ENCODE assay signal across 8 cellular contexts in genomic region chr3:3179407-3180094, GRCh38. TPM values are rescaled to one million over a fixed set of nuclear protein-coding genes. Genes with fewer than 3 reads are reported as not detected.
DNase-seq lines count a peak whose midpoint lies in the region; TF ChIP-seq lines count a peak whose summit lies in the region.

Gene CRBN, minus strand, starts transcription at chr3:3179691. Its CDS starts 4 bp downstream, at chr3:3179687.

- no peaks in the 10 kb centered on the region for H3K27me3 ChIP-seq in adipocyte (replicated peaks; ENCODE audit: control insufficient read depth, insufficient read depth, low read length)

- H3K36me3 ChIP-seq in adipocyte (ENCODE audit: control insufficient read depth, insufficient read depth, low read length, severe bottlenecking): peaks cover 5% of the 10 kb centered on the region

- intact Hi-C loops in cardiac septum (cut with DNase I) (loop anchor here (2.0 kb wide), 1 partner anchor 53 kb away; the partner anchor contains the start of gene TRNT1), posterior cingulate gyrus (cut with DNase I) (no loop called here)

- H3K9me3 Mint-ChIP-seq in HFFc6 (no peaks in the 10 kb centered on the region), type B pancreatic cell (no peaks in the 10 kb centered on the region)

- H3K4me1 Mint-ChIP-seq in HFFc6 (ENCODE audit: low read depth): peaks cover 25% of the 10 kb centered on the region
- H3K4me1 Mint-ChIP-seq in type B pancreatic cell (ENCODE audit: unreplicated experiment): peaks cover 16% of the 10 kb centered on the region

- TF ChIP-seq CTCF in GM12865 (IDR thresholded peaks at IDR 0.05; ENCODE audit: insufficient read depth, low read depth, low read length, missing control alignments): peak; percentile 98
- TF ChIP-seq CTCF in HFFc6 (IDR thresholded peaks at IDR 0.05): peak; percentile 99
- TF ChIP-seq CTCF in type B pancreatic cell (conservative IDR thresholded peaks at IDR 0.05): peak; percentile 98

- H3K27ac Mint-ChIP-seq in HFFc6 (peak within 1 kb of the TSS; percentile 48), type B pancreatic cell (peak within 1 kb of the TSS; percentile 72)

- H3K36me3 Mint-ChIP-seq in HFFc6 (ENCODE audit: low read depth) (no peaks in the 10 kb centered on the region), type B pancreatic cell (peaks cover 3% of the 10 kb centered on the region)

- peak within 1 kb of the TSS; percentile 91 for H3K4me3 Mint-ChIP-seq in HFFc6
- H3K4me3 Mint-ChIP-seq in type B pancreatic cell: peak within 1 kb of the TSS; percentile 93

- peak within 1 kb of the TSS; percentile 91 for H3K9ac ChIP-seq in adipocyte (ENCODE audit: low read length)

- no peaks in the 10 kb centered on the region for H3K27me3 Mint-ChIP-seq in HFFc6 (ENCODE audit: insufficient read depth)
- peaks cover 17% of the 10 kb centered on the region for H3K27me3 Mint-ChIP-seq in type B pancreatic cell

- H3K4me3 ChIP-seq in GM12865 (ENCODE audit: low read depth, low read length) (peak within 1 kb of the TSS; percentile 66), adipocyte (ENCODE audit: low read length) (peak within 1 kb of the TSS; percentile 89)

- DNase-seq in GM12865 (ENCODE audit: low read depth): peak; percentile 90
- DNase-seq in HFFc6: peak; percentile 77
- peak; percentile 92 for DNase-seq in NAMALWA (ENCODE audit: low spot score)
- DNase-seq in T follicular helper cell (ENCODE audit: low read depth): peak; percentile 85
- peak; percentile 95 for DNase-seq in adipocyte (ENCODE audit: low read depth)
- peak; percentile 97 for DNase-seq in cardiac septum (ENCODE audit: low spot score)
- DNase-seq in posterior cingulate gyrus: peak; percentile 89 to 98 (median 92)
- peak; percentile 91 for DNase-seq in type B pancreatic cell (ENCODE audit: extremely low spot score, unreplicated experiment)

- H3K9me3 ChIP-seq in adipocyte (ENCODE audit: control insufficient read depth, low read length): no peaks in the 10 kb centered on the region

- H3K4me1 ChIP-seq in adipocyte (ENCODE audit: control insufficient read depth, insufficient read depth, low read length): peaks cover 14% of the 10 kb centered on the region

RNA-seq across cellular contexts. Expression of gene CRBN, which starts in this region (rescaled TPM):
- 10 to 100 TPM; 21.0 to 27.8 (median 26.0) TPM for total RNA-seq in HFFc6 (2021; fragmentation: NEBNext Ultra II Directional; extraction: Animal tissue kit (Norgen Biotek cat#: 25700))
- total RNA-seq in cardiac septum (41.3 TPM), type B pancreatic cell (ENCODE audit: low replicate concordance) (36.3 and 43.6 TPM in 2 replicates)

Comparison
In these comparisons a context has a peak if more than half of its experiments do, and no peak if none do; other contexts are left out.
1. Peak in every context shown above with its lines: DNase-seq and H3K4me3 ChIP-seq.